8 cellular contexts compared by ENCODE assay signal in the genomic region with DNA sequence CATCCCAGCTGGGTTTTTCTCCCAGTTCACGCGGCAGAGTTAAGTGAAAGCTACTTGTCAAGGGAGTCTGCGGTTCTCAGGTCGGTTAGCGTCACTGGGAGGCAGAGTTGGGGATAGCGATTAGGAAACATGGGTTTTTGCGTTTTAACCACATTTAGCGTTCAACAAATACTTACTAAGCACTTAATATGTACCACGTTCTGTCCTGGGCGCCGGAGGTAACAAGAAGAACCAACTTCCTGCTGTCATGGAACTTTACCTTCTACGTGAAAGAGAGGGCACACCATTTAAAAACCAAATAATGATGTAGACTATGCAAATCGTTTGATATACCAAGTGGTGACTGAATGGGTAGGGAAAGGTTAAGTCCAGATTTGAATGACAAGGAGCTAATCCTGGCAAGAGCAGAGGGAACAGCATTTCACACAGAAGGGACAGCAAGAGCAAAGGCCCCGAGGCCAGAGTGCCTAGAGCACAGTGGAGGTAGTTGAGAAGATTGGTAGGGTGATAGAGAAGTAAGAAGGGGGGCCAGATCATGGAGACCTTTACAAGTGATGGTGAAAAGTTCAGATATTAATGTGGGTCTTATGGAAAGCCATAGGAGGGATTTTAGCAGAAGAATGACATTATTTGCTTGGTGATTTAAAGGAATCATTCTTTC. TPM values are rescaled to one million over a fixed set of nuclear protein-coding genes. Genes with fewer than 3 reads are reported as not detected.
DNase-seq lines count a peak whose midpoint lies in the region; ATAC-seq lines count a peak whose summit lies in the region.

No MANE protein-coding gene starts in this region.

- no peaks in the 10 kb centered on the region for H3K9me3 Mint-ChIP-seq in activated naive CD4-positive, alpha-beta T cell treated with anti-CD3 and anti-CD28 coated beads, Interleukin-2, amount 10 ng/mL, durations not matched to agents 7 days and 5 days
- no peaks in the 10 kb centered on the region for H3K9me3 Mint-ChIP-seq in activated CD4-positive, alpha-beta memory T cell treated with anti-CD3 and anti-CD28 coated beads, Interleukin-2, amount 10 ng/mL, durations not matched to agents 7 days and 5 days
- no peaks in the 10 kb centered on the region for H3K9me3 Mint-ChIP-seq in stimulated activated effector memory CD8-positive, alpha-beta T cell treated with anti-CD3 and anti-CD28 coated beads, Interleukin-12 subunit alpha, Interleukin-12 subunit beta, amount 100 ng/mL, for 72 hours

- H3K27ac ChIP-seq in right cardiac atrium (ENCODE audit: low read length) = peak overlapping the region; percentile 48

- H3K36me3 Mint-ChIP-seq in activated naive CD4-positive, alpha-beta T cell treated with anti-CD3 and anti-CD28 coated beads, Interleukin-2, amount 10 ng/mL, durations not matched to agents 7 days and 5 days = peaks cover 25% of the 10 kb centered on the region
- H3K36me3 Mint-ChIP-seq in activated CD4-positive, alpha-beta memory T cell treated with anti-CD3 and anti-CD28 coated beads, Interleukin-2, amount 10 ng/mL, durations not matched to agents 7 days and 5 days (ENCODE audit: low read depth) = peaks cover 21% of the 10 kb centered on the region
- H3K36me3 Mint-ChIP-seq in stimulated activated effector memory CD8-positive, alpha-beta T cell treated with anti-CD3 and anti-CD28 coated beads, Interleukin-12 subunit alpha, Interleukin-12 subunit beta, amount 100 ng/mL, for 72 hours = peaks cover 48% of the 10 kb centered on the region

- intact Hi-C loops in right cardiac atrium (cut with DNase I) = loop anchor here in 1 of 4 donors (5.0 kb wide), 1 partner anchor 78 kb away; a partner anchor contains a TSS

- ATAC-seq in HG03060 (IDR thresholded peaks at IDR 0.05; ENCODE audit: low read depth, unreplicated experiment) (peak; percentile 3), right cardiac atrium (no peak)
- peak; percentile 5 for ATAC-seq in stimulated activated effector memory CD8-positive, alpha-beta T cell treated with anti-CD3 and anti-CD28 coated beads, Interleukin-12 subunit alpha, Interleukin-12 subunit beta, amount 100 ng/mL, for 72 hours

- no peaks in the 10 kb centered on the region for H3K4me1 ChIP-seq in right cardiac atrium (ENCODE audit: control insufficient read depth, insufficient read depth, low read length)

- H3K27me3 ChIP-seq in right cardiac atrium (ENCODE audit: control insufficient read depth, insufficient read depth) = no peaks in the 10 kb centered on the region

- H3K27me3 Mint-ChIP-seq in activated naive CD4-positive, alpha-beta T cell treated with anti-CD3 and anti-CD28 coated beads, Interleukin-2, amount 10 ng/mL, durations not matched to agents 7 days and 5 days = peaks cover 3% of the 10 kb centered on the region
- H3K27me3 Mint-ChIP-seq in activated CD4-positive, alpha-beta memory T cell treated with anti-CD3 and anti-CD28 coated beads, Interleukin-2, amount 10 ng/mL, durations not matched to agents 7 days and 5 days = no peaks in the 10 kb centered on the region

- POLR2A ChIA-PET in activated CD4-positive, alpha-beta memory T cell treated with anti-CD3 and anti-CD28 coated beads, Interleukin-2, amount 10 ng/mL, durations not matched to agents 7 days and 5 days (lab: Charles Lee) = interaction anchor here (0.6 to 5.6 kb wide), 10 partner anchors 10 to 712 kb away, joined by 3 to 61 read pairs (median 4); a partner anchor contains a TSS

- peak overlapping the region; percentile 53 for H3K4me3 ChIP-seq in right cardiac atrium (ENCODE audit: low read length)

- H3K27ac Mint-ChIP-seq in activated naive CD4-positive, alpha-beta T cell treated with anti-CD3 and anti-CD28 coated beads, Interleukin-2, amount 10 ng/mL, durations not matched to agents 7 days and 5 days = peak overlapping the region; percentile 97
- peak overlapping the region; percentile 94 for H3K27ac Mint-ChIP-seq in activated CD4-positive, alpha-beta memory T cell treated with anti-CD3 and anti-CD28 coated beads, Interleukin-2, amount 10 ng/mL, durations not matched to agents 7 days and 5 days
- peak overlapping the region; percentile 93 for H3K27ac Mint-ChIP-seq in stimulated activated effector memory CD8-positive, alpha-beta T cell treated with anti-CD3 and anti-CD28 coated beads, Interleukin-12 subunit alpha, Interleukin-12 subunit beta, amount 100 ng/mL, for 72 hours

- 4% methylated on average over 14 of the region's 14 CpGs for WGBS in right cardiac atrium

- DNase-seq in activated naive CD4-positive, alpha-beta T cell treated with anti-CD3 and anti-CD28 coated beads, Interleukin-2, amount 10 ng/mL, durations not matched to agents 7 days and 5 days = no peak
- DNase-seq in activated naive CD4-positive, alpha-beta T cell treated with anti-CD3 and anti-CD28 coated beads, Interleukin-2, amount 50 U/mL, for 16 hours = no peak
- DNase-seq in activated CD4-positive, alpha-beta memory T cell treated with anti-CD3 and anti-CD28 coated beads, Interleukin-2, amount 10 ng/mL, durations not matched to agents 7 days and 5 days = no peak
- DNase-seq in right cardiac atrium = no peak
- DNase-seq in stimulated activated effector memory CD8-positive, alpha-beta T cell treated with anti-CD3 and anti-CD28 coated beads, Interleukin-12 subunit alpha, Interleukin-12 subunit beta, amount 100 ng/mL, for 72 hours (ENCODE audit: low spot score in 2 of 2) = no peak
- DNase-seq in GM03348 (ENCODE audit: low spot score) = no peak
- DNase-seq in NCI-H446 treated with DMSO at 0.1 percent for 48 hours (lab: John Stamatoyannopoulos, UW) = no peak

- H3K4me3 Mint-ChIP-seq in activated naive CD4-positive, alpha-beta T cell treated with anti-CD3 and anti-CD28 coated beads, Interleukin-2, amount 10 ng/mL, durations not matched to agents 7 days and 5 days = peak overlapping the region; percentile 81
- H3K4me3 Mint-ChIP-seq in activated CD4-positive, alpha-beta memory T cell treated with anti-CD3 and anti-CD28 coated beads, Interleukin-2, amount 10 ng/mL, durations not matched to agents 7 days and 5 days = peak overlapping the region; percentile 85
- H3K4me3 Mint-ChIP-seq in stimulated activated effector memory CD8-positive, alpha-beta T cell treated with anti-CD3 and anti-CD28 coated beads, Interleukin-12 subunit alpha, Interleukin-12 subunit beta, amount 100 ng/mL, for 72 hours = peak overlapping the region; percentile 81

- H3K9me3 ChIP-seq in right cardiac atrium (ENCODE audit: control insufficient read depth, low read length) = no peaks in the 10 kb centered on the region

- H3K4me1 Mint-ChIP-seq in activated naive CD4-positive, alpha-beta T cell treated with anti-CD3 and anti-CD28 coated beads, Interleukin-2, amount 10 ng/mL, durations not matched to agents 7 days and 5 days = peaks cover 49% of the 10 kb centered on the region
- H3K4me1 Mint-ChIP-seq in activated CD4-positive, alpha-beta memory T cell treated with anti-CD3 and anti-CD28 coated beads, Interleukin-2, amount 10 ng/mL, durations not matched to agents 7 days and 5 days = peaks cover 41% of the 10 kb centered on the region
- H3K4me1 Mint-ChIP-seq in stimulated activated effector memory CD8-positive, alpha-beta T cell treated with anti-CD3 and anti-CD28 coated beads, Interleukin-12 subunit alpha, Interleukin-12 subunit beta, amount 100 ng/mL, for 72 hours = peaks cover 44% of the 10 kb centered on the region

- CTCF ChIA-PET in activated naive CD4-positive, alpha-beta T cell treated with anti-CD3 and anti-CD28 coated beads, Interleukin-2, amount 10 ng/mL, durations not matched to agents 7 days and 5 days (lab: Charles Lee) = interaction anchor here (1.0 to 2.6 kb wide), 2 partner anchors 87 to 115 kb away, joined by 4 to 14 read pairs; no protein-coding TSS in a partner anchor
- CTCF ChIA-PET in activated CD4-positive, alpha-beta memory T cell treated with anti-CD3 and anti-CD28 coated beads, Interleukin-2, amount 10 ng/mL, durations not matched to agents 7 days and 5 days (lab: Charles Lee) = interaction anchor here (0.8 to 4.5 kb wide), 7 partner anchors 15 to 713 kb away, joined by 3 to 28 read pairs (median 4); a partner anchor contains a TSS

RNA-seq across cellular contexts. Expression of a gene that starts 0.7 kb away (rescaled TPM):
- 10 to 100 TPM; 23.4 to 27.0 TPM for total RNA-seq in activated CD4-positive, alpha-beta memory T cell treated with anti-CD3 and anti-CD28 coated beads, Interleukin-2, amount 10 ng/mL, durations not matched to agents 7 days and 5 days
- 10 to 100 TPM; 10.6 to 14.3 (median 13.3) TPM for total RNA-seq in right cardiac atrium
- polyA plus RNA-seq in right cardiac atrium = 7.7 TPM

RNA-seq across cellular contexts. Expression of a gene that starts 0.8 kb away (rescaled TPM):
- total RNA-seq in activated CD4-positive, alpha-beta memory T cell treated with anti-CD3 and anti-CD28 coated beads, Interleukin-2, amount 10 ng/mL, durations not matched to agents 7 days and 5 days = under 1 TPM in 1 of 2 experiments, not detected in 1; 0.08 TPM
- total RNA-seq in right cardiac atrium = under 1 TPM in 3 of 4 donors, not detected in 1; 0.11 to 0.17 (median 0.11) TPM
- polyA plus RNA-seq in right cardiac atrium = not detected

Comparison
In these comparisons a context has a peak if more than half of its experiments do, and no peak if none do; other contexts are left out.
1. ATAC-seq: peak in HG03060 (single experiment) and stimulated activated effector memory CD8-positive, alpha-beta T cell treated with anti-CD3 and anti-CD28 coated beads, Interleukin-12 subunit alpha, Interleukin-12 subunit beta, amount 100 ng/mL, for 72 hours (single experiment); none in right cardiac atrium (0 of 2).
2. Peak in every context shown above with its lines, with median percentiles within 50 percentile points of each other: H3K27ac Mint-ChIP-seq and H3K4me3 Mint-ChIP-seq.